Comparison of ENCODE assay signal across 19 cellular contexts in genomic region chr6:28817808-28818145, GRCh38.
DNase-seq lines count a peak whose midpoint lies in the region; ATAC-seq and TF ChIP-seq lines count a peak whose summit lies in the region.
"Had no signal": no experiment of that assay in that cellular context is flagged by ENCODE, and none has a peak within 500 bp of the region (broad histone marks: within the 10 kb centered on the region; RNA-seq: fewer than 3 reads in every experiment).

No MANE protein-coding gene starts in this region.

- intact Hi-C loops in Caco-2 (cut with micrococcal nuclease; ENCODE audit: unreplicated experiment): no loop called here

- no peaks in the 10 kb centered on the region for H3K9me3 ChIP-seq in Caco-2
- no peaks in the 10 kb centered on the region for H3K9me3 ChIP-seq in SK-N-MC (ENCODE audit: low read depth, low read length)
- no peaks in the 10 kb centered on the region for H3K9me3 ChIP-seq in iPS-18a (ENCODE audit: control insufficient read depth, low read depth, low read length)
- H3K9me3 ChIP-seq: psoas muscle had no signal

- H3K4me1 ChIP-seq in Caco-2: peaks cover 4% of the 10 kb centered on the region; the same call in 1 of the 2 replicates
- H3K4me1 ChIP-seq in iPS-18a (ENCODE audit: control insufficient read depth, low read depth, low read length): peaks cover 30% of the 10 kb centered on the region
- no peaks in the 10 kb centered on the region for H3K4me1 ChIP-seq in foreskin keratinocyte
- H3K4me1 ChIP-seq: BLaER1 treated with 17β-estradiol and CSF1 and Interleukin-3, amounts not matched to agents 10 nM and 100 nM; psoas muscle had no signal

- H3K4me3 ChIP-seq in Caco-2 (ENCODE audit: low read depth, low read length) (peak overlapping the region; percentile 7; the same call in 1 of the 2 replicates), HFF-Myc (replicated peaks; ENCODE audit: low read depth, low read length) (peak overlapping the region; percentile 25), SK-N-MC (peak overlapping the region; percentile 97), iPS-18a (ENCODE audit: low read length) (peak overlapping the region; percentile 72)
- H3K4me3 ChIP-seq: BLaER1 treated with 17β-estradiol and CSF1 and Interleukin-3, amounts not matched to agents 10 nM and 100 nM; psoas muscle had no signal

- peaks cover 16% of the 10 kb centered on the region for H3K4me1 Mint-ChIP-seq in Caco-2 (ENCODE audit: low read depth, unreplicated experiment)
- peaks cover 6 to 10% of the 10 kb centered on the region in 2 donors for H3K4me1 Mint-ChIP-seq in immature natural killer cell

- H3K36me3 Mint-ChIP-seq in Caco-2 (ENCODE audit: insufficient read depth, unreplicated experiment): peaks cover 9% of the 10 kb centered on the region
- H3K36me3 Mint-ChIP-seq in immature natural killer cell: peaks cover 0 to 11% (median 0%) of the 10 kb centered on the region in 3 donors

- no peaks in the 10 kb centered on the region for H3K9me3 Mint-ChIP-seq in Caco-2 (ENCODE audit: unreplicated experiment)
- peaks cover 4 to 40% (median 9%) of the 10 kb centered on the region in 6 donors for H3K9me3 Mint-ChIP-seq in immature natural killer cell

- H3K27ac ChIP-seq in SK-N-MC (no peak overlapping the region), iPS-18a (ENCODE audit: low read length) (no peak overlapping the region), foreskin keratinocyte (no peak overlapping the region)
- H3K27ac ChIP-seq: BLaER1 treated with 17β-estradiol and CSF1 and Interleukin-3, amounts not matched to agents 10 nM and 100 nM; psoas muscle had no signal

- H3K4me3 Mint-ChIP-seq in Caco-2 (ENCODE audit: unreplicated experiment): peak overlapping the region; percentile 75
- no peak overlapping the region for H3K4me3 Mint-ChIP-seq in immature natural killer cell
- H3K4me3 Mint-ChIP-seq: activated naive CD4-positive, alpha-beta T cell treated with anti-CD3 and anti-CD28 coated beads, Interleukin-2, amount 50 U/mL, for 24 hours; T-helper 1 cell treated with Interleukin-12 subunit alpha and Interleukin-12 subunit beta and Interleukin-4 antibody, amounts not matched to agents 30 μg/mL and 1 μg/mL, for 36 hours had no signal

- POLR2A ChIA-PET in Caco-2 (lab: Charles Lee): no interaction called here

- H3K9ac ChIP-seq in SK-N-MC (ENCODE audit: insufficient read length) (peak overlapping the region; percentile 65), iPS-18a (ENCODE audit: low read length) (no peak overlapping the region)
- H3K9ac ChIP-seq: BLaER1 treated with 17β-estradiol and CSF1 and Interleukin-3, amounts not matched to agents 10 nM and 100 nM had no signal

- H3K27ac Mint-ChIP-seq in Caco-2 (ENCODE audit: unreplicated experiment): no peak overlapping the region
- no peak overlapping the region for H3K27ac Mint-ChIP-seq in immature natural killer cell
- H3K27ac Mint-ChIP-seq: T-helper 1 cell treated with Interleukin-12 subunit alpha and Interleukin-12 subunit beta and Interleukin-4 antibody, amounts not matched to agents 30 μg/mL and 1 μg/mL, for 36 hours had no signal

- ATAC-seq in HG03521 (IDR thresholded peaks at IDR 0.05; ENCODE audit: unreplicated experiment) (no peak), foreskin keratinocyte (no peak)
- ATAC-seq: left cardiac atrium; naive thymus-derived CD4-positive, alpha-beta T cell; psoas muscle had no signal

- no TSS peak for BruUV-seq in Caco-2 (replicated peaks; lab: Mats Ljungman, UMichigan)

- CTCF ChIA-PET in Caco-2 (lab: Charles Lee): no interaction called here

- H3K27me3 Mint-ChIP-seq in Caco-2 (ENCODE audit: insufficient read depth, unreplicated experiment): peaks cover 3% of the 10 kb centered on the region
- H3K27me3 Mint-ChIP-seq in immature natural killer cell (ENCODE audit: low read depth in 3 of 3): peaks cover 37 to 64% (median 48%) of the 10 kb centered on the region in 3 donors

- DNase-seq in Caco-2: no peak
- no peak for DNase-seq in HFF-Myc (ENCODE audit: extremely low read depth, low read depth)
- no peak for DNase-seq in SK-N-MC (ENCODE audit: low read depth, low spot score)
- DNase-seq in germinal center (ENCODE audit: low spot score): no peak
- DNase-seq in immature natural killer cell: no peak
- no peak for DNase-seq in foreskin keratinocyte
- DNase-seq: activated CD4-positive, alpha-beta T cell treated with anti-CD3 and anti-CD28 coated beads for 4 hours; activated T-cell treated with anti-CD3 and anti-CD28 coated beads for 4 hours; central memory CD4-positive, alpha-beta T cell; DND-41; left cardiac atrium; naive thymus-derived CD4-positive, alpha-beta T cell; NCI-H1048; psoas muscle had no signal

- TF ChIP-seq CTCF in Caco-2 (IDR thresholded peaks at IDR 0.05; ENCODE audit: insufficient read depth in 1 of 2, low read depth in 1 of 2, low read length in 1 of 2, severe bottlenecking in 1 of 2, unreplicated experiment in 1 of 2) (no peak), HFF-Myc (IDR thresholded peaks at IDR 0.05; ENCODE audit: low read depth, low read length, missing control alignments) (no peak), foreskin keratinocyte (conservative IDR thresholded peaks at IDR 0.05) (no peak)

- H3K36me3 ChIP-seq in Caco-2 (ENCODE audit: control insufficient read depth, insufficient read depth, low read length): no peaks in the 10 kb centered on the region
- no peaks in the 10 kb centered on the region for H3K36me3 ChIP-seq in SK-N-MC (ENCODE audit: insufficient read depth, low read length)
- no peaks in the 10 kb centered on the region for H3K36me3 ChIP-seq in iPS-18a (ENCODE audit: control insufficient read depth, low read depth, low read length)
- H3K36me3 ChIP-seq: BLaER1 treated with 17β-estradiol and CSF1 and Interleukin-3, amounts not matched to agents 10 nM and 100 nM had no signal

- H3K27me3 ChIP-seq in Caco-2 (replicated peaks; ENCODE audit: control insufficient read depth, insufficient read depth, low read length) (no peaks in the 10 kb centered on the region), iPS-18a (ENCODE audit: control insufficient read depth, insufficient read depth, low read length) (peaks cover 86% of the 10 kb centered on the region), foreskin keratinocyte (peaks cover 81% of the 10 kb centered on the region)

Comparison
In these comparisons a context has a peak if more than half of its experiments do, and no peak if none do; other contexts are left out.
1. H3K4me3 ChIP-seq: peak in every context shown above with its lines; median percentile 97 in SK-N-MC; 72 in iPS-18a; 25 in HFF-Myc; 7 in Caco-2.